Comparison of ENCODE assay signal across 16 cellular contexts in genomic region chr10:76031769-76032441, GRCh38.
DNase-seq lines count a peak whose midpoint lies in the region; ATAC-seq and TF ChIP-seq lines count a peak whose summit lies in the region.
"Had no signal": no experiment of that assay in that cellular context is flagged by ENCODE, and none has a peak within 500 bp of the region (broad histone marks: within the 10 kb centered on the region; RNA-seq: fewer than 3 reads in every experiment).

No MANE protein-coding gene starts in this region.

- no peaks in the 10 kb centered on the region for H3K36me3 ChIP-seq in H7 (replicated peaks; ENCODE audit: control insufficient read depth, insufficient read depth, low read length)
- H3K36me3 ChIP-seq in liver (ENCODE audit: control insufficient read depth in 4 of 4, insufficient read depth in 3 of 4, low read depth in 1 of 4, low read length in 3 of 4): no peaks in the 10 kb centered on the region
- no peaks in the 10 kb centered on the region for H3K36me3 ChIP-seq in ascending aorta

- no peak for ATAC-seq in GM18502 (IDR thresholded peaks at IDR 0.05; ENCODE audit: poor library complexity, unreplicated experiment)
- ATAC-seq: A549, HCT116 had no signal

- TF ChIP-seq CTCF in VCaP (conservative IDR thresholded peaks at IDR 0.05): no peak
- no peak for TF ChIP-seq CTCF in liver (IDR thresholded peaks at IDR 0.05; ENCODE audit: low read depth, low read length, missing input control)
- TF ChIP-seq CTCF in ascending aorta (IDR thresholded peaks at IDR 0.05): no peak

- H3K4me3 ChIP-seq in H7 (ENCODE audit: insufficient read depth, low read depth, low read length) (no peak overlapping the region), liver (ENCODE audit: low read depth in 1 of 3, low read length in 3 of 3) (peak overlapping the region in 2 of 3 donors; percentile 31 to 48), ascending aorta (no peak overlapping the region)
- H3K4me3 ChIP-seq: A549 had no signal

- H3K4me1 ChIP-seq in liver (ENCODE audit: control insufficient read depth in 4 of 4, insufficient read depth in 4 of 4, low read length in 3 of 4): peaks cover 7 to 47% (median 36%) of the 10 kb centered on the region in 4 donors
- peaks cover 0 to 13% of the 10 kb centered on the region in 2 donors for H3K4me1 ChIP-seq in ascending aorta

- 72% methylated on average over 8 of the region's 8 CpGs for WGBS in liver

- intact Hi-C loops in ascending aorta (cut with DNase I): loop anchor here (10.0 kb wide), 2 partner anchors 317 to 377 kb away; no protein-coding TSS in a partner anchor

- peak overlapping the region in 1 of 2 donors; percentile 89 for H3K9ac ChIP-seq in liver (ENCODE audit: low read depth in 1 of 2, low read length in 2 of 2)
- H3K9ac ChIP-seq: KMS-11 had no signal

- H3K27ac ChIP-seq in VCaP: peak overlapping the region; percentile 97; the same call in 1 of the 2 replicates
- peak overlapping the region in 1 of 2 donors; percentile 71 for H3K27ac ChIP-seq in liver (ENCODE audit: low read depth in 1 of 2, low read length in 2 of 2)
- no peak overlapping the region for H3K27ac ChIP-seq in ascending aorta
- H3K27ac ChIP-seq: C4-2B, KMS-11 had no signal

- TF ChIP-seq RAD21 in liver (IDR thresholded peaks at IDR 0.05): no peak

- peak; percentile 28 for DNase-seq in H7
- no peak for DNase-seq in stimulated activated naive CD4-positive, alpha-beta T cell (lab: John Stamatoyannopoulos, UW)
- DNase-seq in iPS-NIHi7 (ENCODE audit: extremely low spot score): no peak
- DNase-seq in ascending aorta (ENCODE audit: low spot score in 2 of 2): no peak
- DNase-seq: AML-193; CD4-positive, alpha-beta T cell; DMS153; DMS79 treated with DMSO at 0.1 percent for 48 hours; GF-D8 had no signal

- H3K9me3 ChIP-seq in liver (ENCODE audit: control insufficient read depth in 4 of 4, low read length in 3 of 4) (no peaks in the 10 kb centered on the region), ascending aorta (no peaks in the 10 kb centered on the region)
- H3K9me3 ChIP-seq: A549 had no signal

- H3K27me3 ChIP-seq in H7 (ENCODE audit: control insufficient read depth, insufficient read depth, low read length) (no peaks in the 10 kb centered on the region), liver (ENCODE audit: control insufficient read depth in 4 of 4, insufficient read depth in 4 of 4, low read length in 3 of 4) (no peaks in the 10 kb centered on the region), ascending aorta (no peaks in the 10 kb centered on the region)

TF ChIP-seq in liver, 16 proteins besides CTCF, POLR2A, EP300 and RAD21:
- TF ChIP-seq NR2F2 (IDR thresholded peaks at IDR 0.05): no peak
- no peak for TF ChIP-seq MAX (IDR thresholded peaks at IDR 0.05)
- TF ChIP-seq FOXA2 (IDR thresholded peaks at IDR 0.05): no peak
- no peak for TF ChIP-seq HNF4G (IDR thresholded peaks at IDR 0.05)
- no peak for TF ChIP-seq HNF4A (conservative IDR thresholded peaks at IDR 0.05)
- TF ChIP-seq FOXA1 (IDR thresholded peaks at IDR 0.05): no peak
- TF ChIP-seq RXRA (IDR thresholded peaks at IDR 0.05): no peak
- no peak for TF ChIP-seq EGR1 (IDR thresholded peaks at IDR 0.05; ENCODE audit: low read depth in 2 of 2)
- no peak for TF ChIP-seq ATF3 (IDR thresholded peaks at IDR 0.05)
- TF ChIP-seq JUND (IDR thresholded peaks at IDR 0.05): no peak
- no peak for TF ChIP-seq TAF1 (conservative IDR thresholded peaks at IDR 0.05)
- no peak for TF ChIP-seq SP1 (IDR thresholded peaks at IDR 0.05)
- TF ChIP-seq YY1 (IDR thresholded peaks at IDR 0.05): no peak
- no peak for TF ChIP-seq REST (IDR thresholded peaks at IDR 0.05)
- no peak for TF ChIP-seq ZBTB33 (IDR thresholded peaks at IDR 0.05)
- TF ChIP-seq GABPA (IDR thresholded peaks at IDR 0.05 in 1 of 2, conservative IDR thresholded peaks at IDR 0.05 in 1 of 2): no peak

Comparison
In these comparisons a context has a peak if more than half of its experiments do, and no peak if none do; other contexts are left out.
1. H3K4me3 ChIP-seq: peak in liver (2 of 3); none in H7 (single experiment) and ascending aorta (0 of 2).